In the genomic region with DNA sequence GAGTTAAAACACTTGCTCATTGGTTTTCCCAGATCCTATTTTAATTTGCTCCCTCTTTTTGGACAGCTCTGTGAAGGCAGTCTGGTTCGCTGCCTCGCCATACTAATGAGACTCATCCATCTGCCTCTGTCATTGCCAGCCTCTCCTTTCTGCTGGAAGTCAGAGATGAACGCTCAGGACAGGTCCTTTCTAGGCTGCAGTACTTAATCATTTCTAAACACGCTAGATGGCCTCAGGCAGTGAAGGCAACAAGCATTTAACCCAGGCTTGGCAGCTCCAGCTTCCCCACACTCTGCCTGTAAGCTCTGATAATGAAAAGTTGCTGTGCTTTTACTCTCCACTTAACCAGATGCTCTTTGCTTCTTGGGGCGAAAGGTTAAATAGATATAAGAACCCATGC, we compare ENCODE assay signal across 28 cellular contexts.
DNase-seq lines count a peak whose midpoint lies in the region; ATAC-seq and TF ChIP-seq lines count a peak whose summit lies in the region.
"Had no signal": no experiment of that assay in that cellular context is flagged by ENCODE, and none has a peak within 500 bp of the region (broad histone marks: within the 10 kb centered on the region; RNA-seq: fewer than 3 reads in every experiment).

No MANE protein-coding gene starts in this region.

- no peak overlapping the region for H3K23ac ChIP-seq in trophoblast cell (ENCODE audit: low read length)

- POLR2A ChIA-PET in activated CD4-positive, alpha-beta T cell treated with anti-CD3 and anti-CD28 coated beads, Interleukin-2, amount 10 ng/mL, durations not matched to agents 7 days and 5 days (lab: Charles Lee), result no interaction called here

- peak; percentile 73 for DNase-seq in M059J (ENCODE audit: low read depth)
- peak; percentile 28 for DNase-seq in SK-N-DZ (ENCODE audit: low spot score)
- peak; percentile 11 for DNase-seq in hepatocyte (ENCODE audit: low spot score)
- DNase-seq in trophoblast cell, result no peak
- no peak for DNase-seq in NCI-H1105 (lab: John Stamatoyannopoulos, UW)
- no peak for DNase-seq in activated CD4-positive, alpha-beta T cell treated with anti-CD3 and anti-CD28 coated beads, Interleukin-2, amount 10 ng/mL, durations not matched to agents 7 days and 5 days
- DNase-seq: ACHN; activated CD4-positive, alpha-beta T cell treated with anti-CD3 and anti-CD28 coated beads, Interleukin-2, amount 50 U/mL, for 4 hours; activated CD4-positive, CD25-positive, alpha-beta regulatory T cell; activated CD8-positive, alpha-beta memory T cell treated with anti-CD3 and anti-CD28 coated beads, Interleukin-2, amount 50 U/mL, for 4 hours; activated naive CD4-positive, alpha-beta T cell treated with anti-CD3 and anti-CD28 coated beads, Interleukin-2, amount 10 ng/mL, durations not matched to agents 7 days and 5 days; effector CD4-positive, alpha-beta T cell; KBM-7; mammary epithelial cell; MG63; NCI-H1436; NCI-H526 treated with DMSO at 0.1 percent for 48 hours; Peyer's patch; SHP77 treated with DMSO at 0.1 percent for 48 hours; stomach; T-helper 1 cell; tibial artery had no signal

- no peak overlapping the region for H3K18ac ChIP-seq in trophoblast cell (ENCODE audit: low read length)

- H3K27me3 ChIP-seq in hepatocyte (no peaks in the 10 kb centered on the region), trophoblast cell (ENCODE audit: insufficient read depth, low read length) (no peaks in the 10 kb centered on the region)
- H3K27me3 ChIP-seq: BLaER1, breast epithelium, Peyer's patch, stomach, tibial artery had no signal

- H2AFZ ChIP-seq in hepatocyte (no peak overlapping the region), trophoblast cell (ENCODE audit: insufficient read depth, low read length, poor library complexity) (no peak overlapping the region)

- H3K9me3 Mint-ChIP-seq in activated CD4-positive, alpha-beta T cell treated with anti-CD3 and anti-CD28 coated beads, Interleukin-2, amount 10 ng/mL, durations not matched to agents 7 days and 5 days, result no peaks in the 10 kb centered on the region
- H3K9me3 Mint-ChIP-seq: activated naive CD4-positive, alpha-beta T cell treated with anti-CD3 and anti-CD28 coated beads, Interleukin-2, amount 10 ng/mL, durations not matched to agents 7 days and 5 days had no signal

- no peak overlapping the region for H4K91ac ChIP-seq in trophoblast cell (ENCODE audit: low read depth, low read length)

- no peak overlapping the region for H3K27ac Mint-ChIP-seq in activated CD4-positive, alpha-beta T cell treated with anti-CD3 and anti-CD28 coated beads, Interleukin-2, amount 10 ng/mL, durations not matched to agents 7 days and 5 days
- H3K27ac Mint-ChIP-seq: activated naive CD4-positive, alpha-beta T cell treated with anti-CD3 and anti-CD28 coated beads, Interleukin-2, amount 10 ng/mL, durations not matched to agents 7 days and 5 days had no signal

- no peaks in the 10 kb centered on the region for H4K20me1 ChIP-seq in hepatocyte (ENCODE audit: insufficient read depth, poor library complexity, severe bottlenecking)
- H4K20me1 ChIP-seq: BLaER1 had no signal

- H3K4me2 ChIP-seq in hepatocyte (no peak overlapping the region), trophoblast cell (ENCODE audit: low read length) (peak overlapping the region; percentile 18)
- H3K4me2 ChIP-seq: BLaER1 had no signal

- no peak overlapping the region for H3K4me3 Mint-ChIP-seq in activated CD4-positive, alpha-beta T cell treated with anti-CD3 and anti-CD28 coated beads, Interleukin-2, amount 10 ng/mL, durations not matched to agents 7 days and 5 days
- H3K4me3 Mint-ChIP-seq: activated naive CD4-positive, alpha-beta T cell treated with anti-CD3 and anti-CD28 coated beads, Interleukin-2, amount 10 ng/mL, durations not matched to agents 7 days and 5 days had no signal

- H3K36me3 ChIP-seq in hepatocyte (replicated peaks; ENCODE audit: insufficient read depth, low read depth) (no peaks in the 10 kb centered on the region), trophoblast cell (ENCODE audit: control insufficient read depth in 1 of 2, insufficient read depth in 2 of 2, low read length in 2 of 2) (no peaks in the 10 kb centered on the region)
- H3K36me3 ChIP-seq: BLaER1, breast epithelium, MG63, Peyer's patch, stomach, tibial artery had no signal

- no peak overlapping the region for H3K4ac ChIP-seq in trophoblast cell (ENCODE audit: low read depth, low read length)

- H2AK5ac ChIP-seq in trophoblast cell (ENCODE audit: low read length), result no peak overlapping the region

- no peaks in the 10 kb centered on the region for H3K79me2 ChIP-seq in hepatocyte
- no peaks in the 10 kb centered on the region for H3K79me2 ChIP-seq in trophoblast cell (ENCODE audit: control insufficient read depth, insufficient read depth, low read length, poor library complexity)

- no peak overlapping the region for H2BK5ac ChIP-seq in trophoblast cell (ENCODE audit: low read depth, low read length, poor library complexity)

- H3K9ac ChIP-seq in trophoblast cell (ENCODE audit: low read length), result no peak overlapping the region
- H3K9ac ChIP-seq: BLaER1 had no signal

- no peaks in the 10 kb centered on the region for H3K36me3 Mint-ChIP-seq in activated CD4-positive, alpha-beta T cell treated with anti-CD3 and anti-CD28 coated beads, Interleukin-2, amount 10 ng/mL, durations not matched to agents 7 days and 5 days (ENCODE audit: low read depth)
- H3K36me3 Mint-ChIP-seq: activated naive CD4-positive, alpha-beta T cell treated with anti-CD3 and anti-CD28 coated beads, Interleukin-2, amount 10 ng/mL, durations not matched to agents 7 days and 5 days had no signal

- H2BK120ac ChIP-seq in trophoblast cell (ENCODE audit: insufficient read depth, low read length, poor library complexity), result no peak overlapping the region

- no peaks in the 10 kb centered on the region for H3K4me1 Mint-ChIP-seq in activated CD4-positive, alpha-beta T cell treated with anti-CD3 and anti-CD28 coated beads, Interleukin-2, amount 10 ng/mL, durations not matched to agents 7 days and 5 days
- H3K4me1 Mint-ChIP-seq: activated naive CD4-positive, alpha-beta T cell treated with anti-CD3 and anti-CD28 coated beads, Interleukin-2, amount 10 ng/mL, durations not matched to agents 7 days and 5 days had no signal

- ATAC-seq in HG03571 (IDR thresholded peaks at IDR 0.05; ENCODE audit: unreplicated experiment) (no peak), HG02623 (IDR thresholded peaks at IDR 0.05; ENCODE audit: unreplicated experiment) (no peak)
- ATAC-seq: HCT116 had no signal

- H3K27ac ChIP-seq in hepatocyte, result no peak overlapping the region
- no peak overlapping the region for H3K27ac ChIP-seq in trophoblast cell (ENCODE audit: low read depth, low read length)
- H3K27ac ChIP-seq: BLaER1, breast epithelium, Peyer's patch, skin epidermis, stomach, tibial artery had no signal

- CTCF ChIA-PET in activated CD4-positive, alpha-beta T cell treated with anti-CD3 and anti-CD28 coated beads, Interleukin-2, amount 10 ng/mL, durations not matched to agents 7 days and 5 days (lab: Charles Lee), result no interaction called here

- no peaks in the 10 kb centered on the region for H3K9me3 ChIP-seq in hepatocyte (ENCODE audit: low read depth)
- H3K9me3 ChIP-seq in trophoblast cell (ENCODE audit: insufficient read depth, low read depth, low read length), result no peaks in the 10 kb centered on the region
- H3K9me3 ChIP-seq: BLaER1, breast epithelium, MG63, Peyer's patch, stomach, tibial artery had no signal

- no peaks in the 10 kb centered on the region for H3K9me2 ChIP-seq in hepatocyte (replicated peaks; ENCODE audit: insufficient read depth)

- 43% methylated on average over 5 of the region's 5 CpGs for WGBS in hepatocyte (ENCODE audit: low lambda C conversion rate, missing lambda C conversion rate)
- no CpG with 5 or more reads among the region's 5 CpGs for WGBS in trophoblast cell (ENCODE audit: extremely low coverage, insufficient coverage, insufficient read length)

- no peak overlapping the region for H4K8ac ChIP-seq in trophoblast cell (ENCODE audit: low read depth, low read length)

- H3K4me1 ChIP-seq in hepatocyte (ENCODE audit: insufficient read depth) (no peaks in the 10 kb centered on the region), trophoblast cell (ENCODE audit: control insufficient read depth in 1 of 2, insufficient read depth in 2 of 2, low read length in 2 of 2) (peaks cover 3 to 5% of the 10 kb centered on the region in 2 experiments)
- H3K4me1 ChIP-seq: BLaER1, breast epithelium, Peyer's patch, stomach, tibial artery had no signal

- no peak overlapping the region for H2BK12ac ChIP-seq in trophoblast cell (ENCODE audit: low read length)

- no peak overlapping the region for H3K14ac ChIP-seq in trophoblast cell (ENCODE audit: low read length)

- TF ChIP-seq CTCF in hepatocyte (IDR thresholded peaks at IDR 0.05; ENCODE audit: poor library complexity), result no peak

- no peak overlapping the region for H4K12ac ChIP-seq in trophoblast cell (ENCODE audit: low read depth, low read length)

- no peaks in the 10 kb centered on the region for H3K79me1 ChIP-seq in trophoblast cell (ENCODE audit: low read length)

- H3K4me3 ChIP-seq in hepatocyte, result no peak overlapping the region
- no peak overlapping the region for H3K4me3 ChIP-seq in trophoblast cell (ENCODE audit: low read depth, low read length)
- H3K4me3 ChIP-seq: BLaER1, breast epithelium, MG63, Peyer's patch, skin epidermis, stomach, tibial artery had no signal

- no peaks in the 10 kb centered on the region for H3K27me3 Mint-ChIP-seq in activated CD4-positive, alpha-beta T cell treated with anti-CD3 and anti-CD28 coated beads, Interleukin-2, amount 10 ng/mL, durations not matched to agents 7 days and 5 days
- H3K27me3 Mint-ChIP-seq: activated naive CD4-positive, alpha-beta T cell treated with anti-CD3 and anti-CD28 coated beads, Interleukin-2, amount 10 ng/mL, durations not matched to agents 7 days and 5 days had no signal

Comparison
In these comparisons a context has a peak if more than half of its experiments do, and no peak if none do; other contexts are left out.
1. DNase-seq: peak in M059J (single experiment), SK-N-DZ (single experiment) and hepatocyte (single experiment); none in trophoblast cell (0 of 2), NCI-H1105 (single experiment) and activated CD4-positive, alpha-beta T cell treated with anti-CD3 and anti-CD28 coated beads, Interleukin-2, amount 10 ng/mL, durations not matched to agents 7 days and 5 days (single experiment).